8 cellular contexts compared by ENCODE assay signal in the genomic region with DNA sequence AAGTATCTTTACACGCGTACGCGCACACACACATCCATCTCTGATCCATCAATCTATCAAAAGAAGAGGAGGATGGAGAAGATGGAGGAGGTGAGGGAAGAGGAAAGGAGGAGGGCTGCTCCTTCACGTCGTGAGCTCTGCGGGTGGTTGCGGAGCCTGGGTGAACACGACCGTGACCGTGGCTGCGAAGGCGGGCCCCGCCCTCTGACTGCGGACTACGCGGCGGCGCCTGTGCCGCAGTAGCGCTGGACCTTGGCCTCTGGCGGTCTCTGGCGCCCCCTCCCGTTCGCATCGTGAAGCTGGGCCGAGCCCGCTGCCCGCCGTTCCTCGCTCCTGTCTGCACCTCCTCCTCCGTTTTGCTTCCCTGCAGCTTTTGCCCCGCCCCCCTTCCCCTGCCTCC. TPM values are rescaled to one million over a fixed set of nuclear protein-coding genes. Genes with fewer than 3 reads are reported as not detected.
DNase-seq lines count a peak whose midpoint lies in the region; ATAC-seq, FAIRE-seq and TF ChIP-seq lines count a peak whose summit lies in the region.

No MANE protein-coding gene starts in this region.

- H3K27me3 Mint-ChIP-seq in activated naive CD8-positive, alpha-beta T cell treated with anti-CD3 and anti-CD28 coated beads, Interleukin-2, amount 50 U/mL, for 24 hours: peaks cover 2% of the 10 kb centered on the region

- H3K36me3 ChIP-seq in heart left ventricle: no peaks in the 10 kb centered on the region
- H3K36me3 ChIP-seq in upper lobe of right lung: no peaks in the 10 kb centered on the region

- peak overlapping the region in 2 of 12 donors; percentile 9 to 23 for H3K27ac ChIP-seq in heart left ventricle
- no peak overlapping the region for H3K27ac ChIP-seq in upper lobe of right lung

- ATAC-seq in activated naive CD8-positive, alpha-beta T cell treated with anti-CD3 and anti-CD28 coated beads, Interleukin-2, amount 50 U/mL, for 24 hours: peak; percentile 97
- ATAC-seq in heart left ventricle: peak; percentile 95 to 99 (median 98)
- peak; percentile 100 for ATAC-seq in upper lobe of right lung

- peaks cover 0 to 15% (median 0%) of the 10 kb centered on the region in 12 donors for H3K9me3 ChIP-seq in heart left ventricle
- H3K9me3 ChIP-seq in upper lobe of right lung: no peaks in the 10 kb centered on the region

- no peak for FAIRE-seq in H54 (lab: Jason Lieb, UNC)

- H3K4me1 Mint-ChIP-seq in activated naive CD8-positive, alpha-beta T cell treated with anti-CD3 and anti-CD28 coated beads, Interleukin-2, amount 50 U/mL, for 24 hours: no peaks in the 10 kb centered on the region

- peak; percentile 76 for DNase-seq in EH (ENCODE audit: low read depth)
- peak; percentile 44 for DNase-seq in H54 (ENCODE audit: insufficient read length, low spot score)
- DNase-seq in NAMALWA (ENCODE audit: low spot score): peak; percentile 74
- peak; percentile 72 for DNase-seq in SW480 (ENCODE audit: low spot score)
- DNase-seq in activated naive CD8-positive, alpha-beta T cell treated with anti-CD3 and anti-CD28 coated beads, Interleukin-2, amount 50 U/mL, for 24 hours: peak; percentile 87
- peak; percentile 80 to 92 (median 87) for DNase-seq in heart left ventricle
- peak; percentile 70 to 97 (median 84) for DNase-seq in posterior cingulate gyrus
- DNase-seq in upper lobe of right lung: peak; percentile 90

- no peak overlapping the region for H3K27ac Mint-ChIP-seq in activated naive CD8-positive, alpha-beta T cell treated with anti-CD3 and anti-CD28 coated beads, Interleukin-2, amount 50 U/mL, for 24 hours

- intact Hi-C loops in heart left ventricle (cut with DNase I): loop anchor here (1.0 to 10.0 kb wide), 7 partner anchors 40 to 331 kb away; a partner anchor contains a TSS
- intact Hi-C loops in posterior cingulate gyrus (cut with DNase I): loop anchor here (1.0 kb wide), 1 partner anchor 26 kb away; no protein-coding TSS in a partner anchor
- intact Hi-C loops in upper lobe of right lung (cut with DNase I): loop anchor here (10.0 kb wide), 1 partner anchor 328 kb away; a partner anchor contains a TSS

- TF ChIP-seq POLR2A in H54 (IDR thresholded peaks at IDR 0.05; ENCODE audit: low read depth, low read length) (0 out of 2 replicates have a peak, but pooled peaks have one; percentile 23), heart left ventricle (IDR thresholded peaks at IDR 0.05) (no peak)

- no peaks in the 10 kb centered on the region for H3K9me3 Mint-ChIP-seq in activated naive CD8-positive, alpha-beta T cell treated with anti-CD3 and anti-CD28 coated beads, Interleukin-2, amount 50 U/mL, for 24 hours

- H3K4me3 Mint-ChIP-seq in activated naive CD8-positive, alpha-beta T cell treated with anti-CD3 and anti-CD28 coated beads, Interleukin-2, amount 50 U/mL, for 24 hours: peak overlapping the region; percentile 61

- TF ChIP-seq CTCF in heart left ventricle (IDR thresholded peaks at IDR 0.05) (peak; percentile 71 to 84 (median 79)), upper lobe of right lung (IDR thresholded peaks at IDR 0.05) (peak; percentile 80)

- WGBS in heart left ventricle, 4 donors: 2 to 27% (median 9%) methylated on average over 32 to 33 of the region's 33 CpGs

- H3K4me1 ChIP-seq in heart left ventricle (peaks cover 0 to 6% (median 0%) of the 10 kb centered on the region in 12 donors), upper lobe of right lung (no peaks in the 10 kb centered on the region)

- no peaks in the 10 kb centered on the region for H3K36me3 Mint-ChIP-seq in activated naive CD8-positive, alpha-beta T cell treated with anti-CD3 and anti-CD28 coated beads, Interleukin-2, amount 50 U/mL, for 24 hours (ENCODE audit: low read depth)

- peak overlapping the region; percentile 31 to 65 (median 56) for H3K4me3 ChIP-seq in heart left ventricle
- peak overlapping the region; percentile 52 for H3K4me3 ChIP-seq in upper lobe of right lung

- H3K27me3 ChIP-seq in heart left ventricle (no peaks in the 10 kb centered on the region), upper lobe of right lung (no peaks in the 10 kb centered on the region)

RNA-seq across cellular contexts. Expression of a gene that starts 37.7 kb away (rescaled TPM):
- total RNA-seq in heart left ventricle: 10 to 100 TPM; 68.3 to 97.6 (median 85.1) TPM
- 10 to 100 TPM; 36.3 to 70.7 TPM for polyA plus RNA-seq in heart left ventricle
- 87.4 TPM for total RNA-seq in upper lobe of right lung

RNA-seq across cellular contexts. Expression of a gene that starts 40.3 kb away (rescaled TPM):
- total RNA-seq in heart left ventricle: 10 to 100 TPM; 10.3 to 19.6 (median 13.1) TPM
- 1 to 10 TPM; 4.6 to 6.7 TPM for polyA plus RNA-seq in heart left ventricle
- total RNA-seq in upper lobe of right lung: 11.5 TPM

RNA-seq across cellular contexts. Expression of a gene that starts 58.9 kb away (rescaled TPM):
- total RNA-seq in heart left ventricle: 100 to 1,000 TPM in 5 of 9 donors, 10 to 100 TPM in 4; 52.5 to 864 (median 177) TPM
- 100 to 1,000 TPM in 1 of 2 donors, 10 to 100 TPM in 1; 83.9 to 398 TPM for polyA plus RNA-seq in heart left ventricle
- 324 TPM for total RNA-seq in upper lobe of right lung
